12 cellular contexts compared by ENCODE assay signal in the genomic region with DNA sequence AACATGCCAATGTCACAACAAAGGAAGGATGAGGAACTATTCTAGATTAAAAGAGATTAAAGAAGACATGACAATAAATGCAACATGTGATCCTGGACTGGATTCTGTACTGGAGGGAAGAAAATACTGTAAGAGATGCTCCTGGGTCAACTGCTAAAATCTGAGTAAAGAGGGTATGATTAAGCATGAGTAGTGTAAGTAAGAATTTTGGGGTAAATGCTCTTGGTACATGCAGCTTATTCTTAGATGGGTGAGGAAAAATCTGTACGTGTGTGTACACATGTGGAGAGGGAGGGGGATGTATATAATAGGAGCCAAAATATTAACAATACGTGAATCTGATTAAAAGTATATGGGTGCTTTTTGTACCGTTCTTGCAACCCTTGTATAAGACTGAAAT.
"Had no signal": no experiment of that assay in that cellular context is flagged by ENCODE, and none has a peak within 500 bp of the region (broad histone marks: within the 10 kb centered on the region; RNA-seq: fewer than 3 reads in every experiment).

No MANE protein-coding gene starts in this region.

- H3K4me3 ChIP-seq: gastrocnemius medialis, mucosa of descending colon, ovary, smooth muscle cell had no signal

- H3K27ac ChIP-seq: gastrocnemius medialis, ovary had no signal

- H3K36me3 ChIP-seq: ovary had no signal

- DNase-seq: erythroblast; gastrocnemius medialis; glutamatergic neuron; islet precursor cell; mucosa of descending colon; naive thymus-derived CD8-positive, alpha-beta T cell; ovary; right cardiac atrium; stimulated activated CD4-positive, alpha-beta T cell treated with anti-CD3 and anti-CD28 coated beads, Interleukin-2, amount 100 ng/mL, for 48 hours; stimulated activated naive CD4-positive, alpha-beta T cell treated with Interleukin-2 at 50 U/mL for 16 hours; trophoblast cell had no signal

- H3K27me3 ChIP-seq: gastrocnemius medialis, ovary had no signal

- H3K4me1 ChIP-seq: gastrocnemius medialis had no signal
